In genomic region chr10:15712903-15713302, GRCh38 we compare ENCODE assay signal across 1 cellular context.
A peak's percentile ranks its signal among the peaks of the same experiment; 100 is the strongest.
TF ChIP-seq lines count a peak whose summit lies in the region.

No MANE protein-coding gene starts in this region.

TF ChIP-seq in K562, 482 proteins besides CTCF, POLR2A, EP300 and RAD21 (continued from another document):
- TF ChIP-seq ZNF311 (CRISPR knock-in tag; IDR thresholded peaks at IDR 0.05) (0 out of 2 replicates have a peak, but pooled peaks have one; percentile 49), CEBPG (CRISPR knock-in tag; IDR thresholded peaks at IDR 0.05) (no peak), CEBPG (tag; conservative IDR thresholded peaks at IDR 0.05 in 1 of 2, IDR thresholded peaks at IDR 0.05 in 1 of 2) (peak in 1 of 2 experiments; percentile 52; a peak in 2 of 4 replicates)
